Comparison of ENCODE assay signal across 18 cellular contexts in the genomic region with DNA sequence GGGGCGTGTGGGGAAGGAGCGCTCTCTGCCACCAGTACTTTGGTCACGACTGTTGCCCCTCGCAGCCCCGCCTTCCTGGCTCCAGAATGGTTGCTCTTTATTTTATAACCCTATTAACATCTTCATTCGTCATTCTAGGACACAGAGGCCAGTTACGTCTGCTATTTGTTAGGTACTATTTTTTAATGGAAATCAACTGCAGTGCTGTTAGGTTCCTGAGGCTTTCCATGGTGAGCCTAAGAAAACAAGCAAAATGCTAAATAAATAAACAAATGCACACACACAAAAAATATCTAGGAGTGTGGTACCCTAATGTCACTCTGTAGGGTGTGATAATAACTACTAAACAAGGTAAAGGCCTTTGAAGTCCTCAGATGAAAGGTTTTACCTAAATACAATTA.
"Had no signal": no experiment of that assay in that cellular context is flagged by ENCODE, and none has a peak within 500 bp of the region (broad histone marks: within the 10 kb centered on the region; RNA-seq: fewer than 3 reads in every experiment).

No MANE protein-coding gene starts in this region.

- H3K9me3 ChIP-seq: esophagus squamous epithelium, heart right ventricle, upper lobe of right lung had no signal

- DNase-seq: activated CD8-positive, alpha-beta memory T cell treated with anti-CD3 and anti-CD28 coated beads for 24 hours; activated CD8-positive, alpha-beta memory T cell treated with anti-CD3 and anti-CD28 coated beads, Interleukin-2, amount 50 U/mL, for 4 hours; activated naive CD4-positive, alpha-beta T cell treated with Interleukin-2 at 50 U/mL for 16 hours; activated naive CD8-positive, alpha-beta T cell treated with anti-CD3 and anti-CD28 coated beads for 36 hours; activated T-cell treated with anti-CD3 and anti-CD28 coated beads, Interleukin-2, amount 50 U/mL, for 24 hours; central memory CD4-positive, alpha-beta T cell; dorsolateral prefrontal cortex; effector memory CD8-positive, alpha-beta T cell; esophagus squamous epithelium; heart right ventricle; left cardiac atrium; naive B cell; retina; stimulated activated CD4-positive, alpha-beta T cell treated with anti-CD3 and anti-CD28 coated beads, Interleukin-12 subunit alpha, Interleukin-12 subunit beta, amount 100 ng/mL, for 4 hours; stimulated activated CD4-positive, alpha-beta T cell treated with anti-CD3 and anti-CD28 coated beads, Interleukin-4, amount 100 ng/mL, for 4 hours; stimulated activated naive CD8-positive, alpha-beta T cell treated with anti-CD3 and anti-CD28 coated beads, Interleukin-15, Interleukin-2, amounts not matched to agents 100 U/mL and 50 U/mL, for 24 hours; T-helper 1 cell; upper lobe of right lung had no signal

- H3K4me3 ChIP-seq: esophagus squamous epithelium, heart right ventricle, upper lobe of right lung had no signal

- ATAC-seq: effector memory CD8-positive, alpha-beta T cell; stimulated activated naive CD8-positive, alpha-beta T cell treated with anti-CD3 and anti-CD28 coated beads, Interleukin-15, Interleukin-2, amounts not matched to agents 100 U/mL and 50 U/mL, for 24 hours had no signal

- H3K27me3 ChIP-seq: dorsolateral prefrontal cortex, esophagus squamous epithelium, heart right ventricle, upper lobe of right lung had no signal

- H3K36me3 ChIP-seq: esophagus squamous epithelium, heart right ventricle, upper lobe of right lung had no signal
